ENCODE assay signal across 2 cellular contexts in genomic region chr12:55985976-55986375, GRCh38. TPM values are rescaled to one million over a fixed set of nuclear protein-coding genes. Genes with fewer than 3 reads are reported as not detected.
"Had no signal": no experiment of that assay in that cellular context is flagged by ENCODE, and none has a peak within 500 bp of the region (broad histone marks: within the 10 kb centered on the region; RNA-seq: fewer than 3 reads in every experiment).

No MANE protein-coding gene starts in this region.

RNA-seq across cellular contexts. Expression of gene PMEL, which starts 20.1 kb away (rescaled TPM):
- total RNA-seq: activated T-helper 1 cell treated with anti-CD3 and anti-CD28 coated beads, Interleukin-12 subunit alpha, Interleukin-12 subunit beta, Interleukin-2, Interleukin-4 antibody, amounts not matched to agents 30 ng/mL and 10 ng/mL and 1 ng/mL, durations not matched to agents 14 hours and 24 hours and 36 hours; ascending aorta had no signal
